In the genomic region with DNA sequence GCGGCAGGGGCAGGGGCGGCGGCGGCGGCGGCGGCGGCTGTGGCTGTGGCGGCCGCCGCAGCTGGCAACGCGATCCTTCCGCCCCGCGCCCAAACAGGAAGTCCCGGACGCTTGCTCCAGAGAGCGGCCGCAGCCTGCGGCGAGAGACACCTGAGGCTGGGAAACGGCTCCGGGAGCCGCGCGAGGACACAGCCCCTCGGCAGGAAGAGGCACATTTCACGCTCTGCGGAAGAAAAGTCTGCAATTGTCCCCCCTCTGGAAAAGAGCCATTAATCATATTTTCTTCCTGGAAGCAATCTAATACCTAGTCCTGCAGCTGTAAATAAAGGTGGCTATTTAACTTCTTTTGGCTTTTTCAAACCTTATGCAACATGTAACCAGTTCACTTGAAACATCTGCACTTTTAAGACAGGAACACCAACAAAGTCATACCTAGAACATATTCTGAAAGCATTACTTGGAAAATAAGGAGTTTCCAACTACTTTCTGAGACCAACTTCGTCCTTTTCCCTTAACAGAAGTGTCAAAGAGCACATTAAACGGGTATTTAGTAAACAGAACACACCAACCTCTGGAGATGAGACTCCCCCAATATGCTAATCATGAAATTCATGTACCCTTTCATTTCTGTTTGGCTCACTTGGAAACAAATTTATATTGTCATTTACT, we compare ENCODE assay signal across 1 cellular context.
TF ChIP-seq lines count a peak whose summit lies in the region.

No MANE protein-coding gene starts in this region.

TF ChIP-seq in HepG2, 621 proteins besides CTCF, POLR2A, EP300 and RAD21 (continued from another document and continues in another):
- TF ChIP-seq, protein P1, sequence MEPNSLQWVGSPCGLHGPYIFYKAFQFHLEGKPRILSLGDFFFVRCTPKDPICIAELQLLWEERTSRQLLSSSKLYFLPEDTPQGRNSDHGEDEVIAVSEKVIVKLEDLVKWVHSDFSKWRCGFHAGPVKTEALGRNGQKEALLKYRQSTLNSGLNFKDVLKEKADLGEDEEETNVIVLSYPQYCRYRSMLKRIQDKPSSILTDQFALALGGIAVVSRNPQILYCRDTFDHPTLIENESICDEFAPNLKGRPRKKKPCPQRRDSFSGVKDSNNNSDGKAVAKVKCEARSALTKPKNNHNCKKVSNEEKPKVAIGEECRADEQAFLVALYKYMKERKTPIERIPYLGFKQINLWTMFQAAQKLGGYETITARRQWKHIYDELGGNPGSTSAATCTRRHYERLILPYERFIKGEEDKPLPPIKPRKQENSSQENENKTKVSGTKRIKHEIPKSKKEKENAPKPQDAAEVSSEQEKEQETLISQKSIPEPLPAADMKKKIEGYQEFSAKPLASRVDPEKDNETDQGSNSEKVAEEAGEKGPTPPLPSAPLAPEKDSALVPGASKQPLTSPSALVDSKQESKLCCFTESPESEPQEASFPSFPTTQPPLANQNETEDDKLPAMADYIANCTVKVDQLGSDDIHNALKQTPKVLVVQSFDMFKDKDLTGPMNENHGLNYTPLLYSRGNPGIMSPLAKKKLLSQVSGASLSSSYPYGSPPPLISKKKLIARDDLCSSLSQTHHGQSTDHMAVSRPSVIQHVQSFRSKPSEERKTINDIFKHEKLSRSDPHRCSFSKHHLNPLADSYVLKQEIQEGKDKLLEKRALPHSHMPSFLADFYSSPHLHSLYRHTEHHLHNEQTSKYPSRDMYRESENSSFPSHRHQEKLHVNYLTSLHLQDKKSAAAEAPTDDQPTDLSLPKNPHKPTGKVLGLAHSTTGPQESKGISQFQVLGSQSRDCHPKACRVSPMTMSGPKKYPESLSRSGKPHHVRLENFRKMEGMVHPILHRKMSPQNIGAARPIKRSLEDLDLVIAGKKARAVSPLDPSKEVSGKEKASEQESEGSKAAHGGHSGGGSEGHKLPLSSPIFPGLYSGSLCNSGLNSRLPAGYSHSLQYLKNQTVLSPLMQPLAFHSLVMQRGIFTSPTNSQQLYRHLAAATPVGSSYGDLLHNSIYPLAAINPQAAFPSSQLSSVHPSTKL (CRISPR knock-in tag; IDR thresholded peaks at IDR 0.05): 0 out of 2 replicates have a peak, but pooled peaks have one; percentile 8
- TF ChIP-seq PHB2 (IDR thresholded peaks at IDR 0.05; ENCODE audit: partially characterized antibody) (no peak), REPIN1 (CRISPR knock-in tag; IDR thresholded peaks at IDR 0.05; ENCODE audit: borderline replicate concordance, low read depth) (0 out of 2 replicates have a peak, but pooled peaks have one; percentile 8), NCOR1 (IDR thresholded peaks at IDR 0.05; ENCODE audit: borderline replicate concordance, low read length) (no peak), ZNF235 (CRISPR knock-in tag; IDR thresholded peaks at IDR 0.05; ENCODE audit: borderline replicate concordance) (no peak), ADNP (CRISPR knock-in tag; IDR thresholded peaks at IDR 0.05) (no peak), ZSCAN12 (CRISPR knock-in tag; IDR thresholded peaks at IDR 0.05) (no peak), MED13 (CRISPR knock-in tag; IDR thresholded peaks at IDR 0.05) (no peak), SIN3A (IDR thresholded peaks at IDR 0.05; ENCODE audit: borderline replicate concordance, low read depth, low read length) (peak; percentile 52; the same call in 1 of the 2 replicates), ZNF737 (CRISPR knock-in tag; IDR thresholded peaks at IDR 0.05; ENCODE audit: borderline replicate concordance) (no peak), ZFP36L1 (CRISPR knock-in tag; IDR thresholded peaks at IDR 0.05) (no peak), ZBTB7B (CRISPR knock-in tag; IDR thresholded peaks at IDR 0.05) (no peak), PHF21A (CRISPR knock-in tag; IDR thresholded peaks at IDR 0.05) (no peak), ETV5 (CRISPR knock-in tag; IDR thresholded peaks at IDR 0.05; ENCODE audit: borderline replicate concordance) (peak; percentile 16; the same call in 1 of the 2 replicates), ZNF12 (CRISPR knock-in tag; IDR thresholded peaks at IDR 0.05) (no peak), SMAD9 (CRISPR knock-in tag; IDR thresholded peaks at IDR 0.05) (no peak), PAWR (CRISPR knock-in tag; IDR thresholded peaks at IDR 0.05; ENCODE audit: borderline replicate concordance) (no peak), SPEN (CRISPR knock-in tag; IDR thresholded peaks at IDR 0.05; ENCODE audit: low read depth) (no peak), ZNF296 (CRISPR knock-in tag; conservative IDR thresholded peaks at IDR 0.05) (no peak), ZNF614 (CRISPR knock-in tag; IDR thresholded peaks at IDR 0.05; ENCODE audit: borderline replicate concordance) (0 out of 2 replicates have a peak, but pooled peaks have one; percentile 5), TRAFD1 (CRISPR knock-in tag; IDR thresholded peaks at IDR 0.05; ENCODE audit: borderline replicate concordance) (0 out of 2 replicates have a peak, but pooled peaks have one; percentile 9), FUBP1 (CRISPR knock-in tag; IDR thresholded peaks at IDR 0.05; ENCODE audit: borderline replicate concordance) (no peak), TP53 (CRISPR knock-in tag; conservative IDR thresholded peaks at IDR 0.05) (no peak), ZNF251 (CRISPR knock-in tag; IDR thresholded peaks at IDR 0.05) (no peak), GTF2F1 (IDR thresholded peaks at IDR 0.05; ENCODE audit: low read length) (no peak), FOXK2 (IDR thresholded peaks at IDR 0.05) (no peak), ISX (CRISPR knock-in tag; conservative IDR thresholded peaks at IDR 0.05) (no peak), TAF1 (CRISPR knock-in tag; IDR thresholded peaks at IDR 0.05) (peak; percentile 16), ZUFSP (CRISPR knock-in tag; IDR thresholded peaks at IDR 0.05; ENCODE audit: borderline replicate concordance) (no peak), E2F2 (CRISPR knock-in tag; IDR thresholded peaks at IDR 0.05; ENCODE audit: borderline replicate concordance) (no peak)
- TF ChIP-seq, protein P2, sequence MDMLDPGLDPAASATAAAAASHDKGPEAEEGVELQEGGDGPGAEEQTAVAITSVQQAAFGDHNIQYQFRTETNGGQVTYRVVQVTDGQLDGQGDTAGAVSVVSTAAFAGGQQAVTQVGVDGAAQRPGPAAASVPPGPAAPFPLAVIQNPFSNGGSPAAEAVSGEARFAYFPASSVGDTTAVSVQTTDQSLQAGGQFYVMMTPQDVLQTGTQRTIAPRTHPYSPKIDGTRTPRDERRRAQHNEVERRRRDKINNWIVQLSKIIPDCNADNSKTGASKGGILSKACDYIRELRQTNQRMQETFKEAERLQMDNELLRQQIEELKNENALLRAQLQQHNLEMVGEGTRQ (IDR thresholded peaks at IDR 0.05; ENCODE audit: low read depth, low read length): no peak
- TF ChIP-seq, protein P2 (CRISPR knock-in tag; IDR thresholded peaks at IDR 0.05; ENCODE audit: borderline replicate concordance): no peak
- TF ChIP-seq, protein P3, sequence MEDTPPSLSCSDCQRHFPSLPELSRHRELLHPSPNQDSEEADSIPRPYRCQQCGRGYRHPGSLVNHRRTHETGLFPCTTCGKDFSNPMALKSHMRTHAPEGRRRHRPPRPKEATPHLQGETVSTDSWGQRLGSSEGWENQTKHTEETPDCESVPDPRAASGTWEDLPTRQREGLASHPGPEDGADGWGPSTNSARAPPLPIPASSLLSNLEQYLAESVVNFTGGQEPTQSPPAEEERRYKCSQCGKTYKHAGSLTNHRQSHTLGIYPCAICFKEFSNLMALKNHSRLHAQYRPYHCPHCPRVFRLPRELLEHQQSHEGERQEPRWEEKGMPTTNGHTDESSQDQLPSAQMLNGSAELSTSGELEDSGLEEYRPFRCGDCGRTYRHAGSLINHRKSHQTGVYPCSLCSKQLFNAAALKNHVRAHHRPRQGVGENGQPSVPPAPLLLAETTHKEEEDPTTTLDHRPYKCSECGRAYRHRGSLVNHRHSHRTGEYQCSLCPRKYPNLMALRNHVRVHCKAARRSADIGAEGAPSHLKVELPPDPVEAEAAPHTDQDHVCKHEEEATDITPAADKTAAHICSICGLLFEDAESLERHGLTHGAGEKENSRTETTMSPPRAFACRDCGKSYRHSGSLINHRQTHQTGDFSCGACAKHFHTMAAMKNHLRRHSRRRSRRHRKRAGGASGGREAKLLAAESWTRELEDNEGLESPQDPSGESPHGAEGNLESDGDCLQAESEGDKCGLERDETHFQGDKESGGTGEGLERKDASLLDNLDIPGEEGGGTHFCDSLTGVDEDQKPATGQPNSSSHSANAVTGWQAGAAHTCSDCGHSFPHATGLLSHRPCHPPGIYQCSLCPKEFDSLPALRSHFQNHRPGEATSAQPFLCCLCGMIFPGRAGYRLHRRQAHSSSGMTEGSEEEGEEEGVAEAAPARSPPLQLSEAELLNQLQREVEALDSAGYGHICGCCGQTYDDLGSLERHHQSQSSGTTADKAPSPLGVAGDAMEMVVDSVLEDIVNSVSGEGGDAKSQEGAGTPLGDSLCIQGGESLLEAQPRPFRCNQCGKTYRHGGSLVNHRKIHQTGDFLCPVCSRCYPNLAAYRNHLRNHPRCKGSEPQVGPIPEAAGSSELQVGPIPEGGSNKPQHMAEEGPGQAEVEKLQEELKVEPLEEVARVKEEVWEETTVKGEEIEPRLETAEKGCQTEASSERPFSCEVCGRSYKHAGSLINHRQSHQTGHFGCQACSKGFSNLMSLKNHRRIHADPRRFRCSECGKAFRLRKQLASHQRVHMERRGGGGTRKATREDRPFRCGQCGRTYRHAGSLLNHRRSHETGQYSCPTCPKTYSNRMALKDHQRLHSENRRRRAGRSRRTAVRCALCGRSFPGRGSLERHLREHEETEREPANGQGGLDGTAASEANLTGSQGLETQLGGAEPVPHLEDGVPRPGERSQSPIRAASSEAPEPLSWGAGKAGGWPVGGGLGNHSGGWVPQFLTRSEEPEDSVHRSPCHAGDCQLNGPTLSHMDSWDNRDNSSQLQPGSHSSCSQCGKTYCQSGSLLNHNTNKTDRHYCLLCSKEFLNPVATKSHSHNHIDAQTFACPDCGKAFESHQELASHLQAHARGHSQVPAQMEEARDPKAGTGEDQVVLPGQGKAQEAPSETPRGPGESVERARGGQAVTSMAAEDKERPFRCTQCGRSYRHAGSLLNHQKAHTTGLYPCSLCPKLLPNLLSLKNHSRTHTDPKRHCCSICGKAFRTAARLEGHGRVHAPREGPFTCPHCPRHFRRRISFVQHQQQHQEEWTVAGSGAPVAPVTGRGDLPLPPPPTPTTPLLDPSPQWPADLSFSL (CRISPR knock-in tag; IDR thresholded peaks at IDR 0.05): no peak
- TF ChIP-seq, protein P4, sequence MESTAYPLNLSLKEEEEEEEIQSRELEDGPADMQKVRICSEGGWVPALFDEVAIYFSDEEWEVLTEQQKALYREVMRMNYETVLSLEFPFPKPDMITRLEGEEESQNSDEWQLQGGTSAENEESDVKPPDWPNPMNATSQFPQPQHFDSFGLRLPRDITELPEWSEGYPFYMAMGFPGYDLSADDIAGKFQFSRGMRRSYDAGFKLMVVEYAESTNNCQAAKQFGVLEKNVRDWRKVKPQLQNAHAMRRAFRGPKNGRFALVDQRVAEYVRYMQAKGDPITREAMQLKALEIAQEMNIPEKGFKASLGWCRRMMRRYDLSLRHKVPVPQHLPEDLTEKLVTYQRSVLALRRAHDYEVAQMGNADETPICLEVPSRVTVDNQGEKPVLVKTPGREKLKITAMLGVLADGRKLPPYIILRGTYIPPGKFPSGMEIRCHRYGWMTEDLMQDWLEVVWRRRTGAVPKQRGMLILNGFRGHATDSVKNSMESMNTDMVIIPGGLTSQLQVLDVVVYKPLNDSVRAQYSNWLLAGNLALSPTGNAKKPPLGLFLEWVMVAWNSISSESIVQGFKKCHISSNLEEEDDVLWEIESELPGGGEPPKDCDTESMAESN (CRISPR knock-in tag; conservative IDR thresholded peaks at IDR 0.05): peak; percentile 35; the same call in 1 of the 2 replicates
